19 cellular contexts compared by ENCODE assay signal in the genomic region with DNA sequence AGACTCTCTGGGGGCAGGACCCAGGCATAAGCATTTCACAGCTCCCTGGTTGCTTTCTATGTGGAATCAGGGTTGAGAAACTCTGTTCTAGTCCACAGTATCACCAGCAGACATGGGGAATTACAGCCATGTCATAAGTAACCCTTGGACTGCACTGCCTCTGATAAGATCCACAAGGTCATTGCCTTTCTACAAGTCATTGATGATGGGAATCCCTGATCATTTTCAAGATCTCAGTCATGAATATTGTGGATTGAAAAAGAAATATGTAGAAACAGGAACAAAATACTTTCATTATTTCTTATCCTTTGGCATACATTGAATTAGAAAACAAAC.
A peak's percentile ranks its signal among the peaks of the same experiment; 100 is the strongest.
DNase-seq lines count a peak whose midpoint lies in the region; ATAC-seq and TF ChIP-seq lines count a peak whose summit lies in the region.
"Had no signal": no experiment of that assay in that cellular context is flagged by ENCODE, and none has a peak within 500 bp of the region (broad histone marks: within the 10 kb centered on the region; RNA-seq: fewer than 3 reads in every experiment).

No MANE protein-coding gene starts in this region.

- no peak for TF ChIP-seq CTCF in MCF 10A (IDR thresholded peaks at IDR 0.05; ENCODE audit: unreplicated experiment)
- no peak for TF ChIP-seq CTCF in breast epithelium (IDR thresholded peaks at IDR 0.05)
- no peak for TF ChIP-seq CTCF in WERI-Rb-1 (IDR thresholded peaks at IDR 0.05; ENCODE audit: low read depth, low read length)
- TF ChIP-seq CTCF in Caco-2 (IDR thresholded peaks at IDR 0.05; ENCODE audit: insufficient read depth in 1 of 2, low read depth in 1 of 2, low read length in 1 of 2, severe bottlenecking in 1 of 2, unreplicated experiment in 1 of 2) = no peak

- POLR2A ChIA-PET in MCF 10A (lab: Yijun Ruan, JAX) = interaction anchor here (0.5 to 4.6 kb wide), 3 partner anchors 8 to 28 kb away, joined by 3 to 33 read pairs (median 10); no protein-coding TSS in a partner anchor
- POLR2A ChIA-PET in Caco-2 (lab: Charles Lee) = no interaction called here

- no peaks in the 10 kb centered on the region for H3K36me3 ChIP-seq in breast epithelium
- no peaks in the 10 kb centered on the region for H3K36me3 ChIP-seq in WERI-Rb-1
- H3K36me3 ChIP-seq in Caco-2 (ENCODE audit: control insufficient read depth, insufficient read depth, low read length) = no peaks in the 10 kb centered on the region
- H3K36me3 ChIP-seq: BE2C had no signal

- H3K4me1 ChIP-seq in breast epithelium (peaks cover 0 to 8% of the 10 kb centered on the region in 2 donors), Caco-2 (peaks cover 21% of the 10 kb centered on the region)

- intact Hi-C loops in MCF 10A (cut with micrococcal nuclease) (no loop called here), breast epithelium (cut with DNase I; ENCODE audit: low total_unique reads) (no loop called here), left colon (cut with DNase I, micrococcal nuclease) (no loop called here), Caco-2 (cut with micrococcal nuclease; ENCODE audit: unreplicated experiment) (loop anchor here (10.0 kb wide), 2 partner anchors 264 to 304 kb away; a partner anchor contains a TSS)
- intact Hi-C loops in dendritic cell treated with granulocyte-macrophage colony-stimulating factor and Interleukin-4, amounts not matched to agents 40 ng/mL and 50 ng/mL, for 4 days (cut with micrococcal nuclease) = no loop called here

- H3K4me3 Mint-ChIP-seq in MCF 10A (ENCODE audit: unreplicated experiment) (no peak overlapping the region), Caco-2 (ENCODE audit: unreplicated experiment) (no peak overlapping the region)
- H3K4me3 Mint-ChIP-seq in dendritic cell treated with granulocyte-macrophage colony-stimulating factor and Interleukin-4, amounts not matched to agents 40 ng/mL and 50 ng/mL, for 4 days = no peak overlapping the region
- H3K4me3 Mint-ChIP-seq: CD4-positive, alpha-beta memory T cell had no signal

- BruUV-seq in MCF 10A (replicated peaks; lab: Mats Ljungman, UMichigan) (no TSS peak), Caco-2 (replicated peaks; lab: Mats Ljungman, UMichigan) (no TSS peak)

- H3K4me1 Mint-ChIP-seq in MCF 10A (ENCODE audit: insufficient read depth, unreplicated experiment) (peaks cover 31% of the 10 kb centered on the region), Caco-2 (ENCODE audit: low read depth, unreplicated experiment) (peaks cover 25% of the 10 kb centered on the region)
- peaks cover 76% of the 10 kb centered on the region for H3K4me1 Mint-ChIP-seq in dendritic cell treated with granulocyte-macrophage colony-stimulating factor and Interleukin-4, amounts not matched to agents 40 ng/mL and 50 ng/mL, for 4 days (ENCODE audit: low read depth)

- H3K36me3 Mint-ChIP-seq in MCF 10A (ENCODE audit: insufficient read depth, unreplicated experiment) (peaks cover 10% of the 10 kb centered on the region), Caco-2 (ENCODE audit: insufficient read depth, unreplicated experiment) (peaks cover 17% of the 10 kb centered on the region)
- H3K36me3 Mint-ChIP-seq in dendritic cell treated with granulocyte-macrophage colony-stimulating factor and Interleukin-4, amounts not matched to agents 40 ng/mL and 50 ng/mL, for 4 days (ENCODE audit: low read depth) = peaks cover 11% of the 10 kb centered on the region
- H3K36me3 Mint-ChIP-seq: CD4-positive, alpha-beta memory T cell had no signal

- H3K27ac ChIP-seq in breast epithelium (no peak overlapping the region), WERI-Rb-1 (no peak overlapping the region)
- H3K27ac ChIP-seq: 22Rv1; BLaER1 treated with 17β-estradiol and CSF1 and Interleukin-3, amounts not matched to agents 10 nM and 100 nM; GM23248 had no signal

- H3K27me3 ChIP-seq in breast epithelium (no peaks in the 10 kb centered on the region), WERI-Rb-1 (ENCODE audit: insufficient read depth, low read depth, severe bottlenecking) (no peaks in the 10 kb centered on the region), Caco-2 (replicated peaks; ENCODE audit: control insufficient read depth, insufficient read depth, low read length) (no peaks in the 10 kb centered on the region)
- H3K27me3 ChIP-seq: BE2C; BLaER1 treated with 17β-estradiol and CSF1 and Interleukin-3, amounts not matched to agents 10 nM and 100 nM had no signal

- TF ChIP-seq POLR2A in breast epithelium (IDR thresholded peaks at IDR 0.05) = no peak

- H3K4me3 ChIP-seq in breast epithelium (no peak overlapping the region), WERI-Rb-1 (ENCODE audit: low read depth, low read length) (no peak overlapping the region), Caco-2 (ENCODE audit: low read depth, low read length) (no peak overlapping the region)
- H3K4me3 ChIP-seq: BLaER1 treated with 17β-estradiol and CSF1 and Interleukin-3, amounts not matched to agents 10 nM and 100 nM; GM23248 had no signal

- no peaks in the 10 kb centered on the region for H3K27me3 Mint-ChIP-seq in MCF 10A (ENCODE audit: insufficient read depth, unreplicated experiment)
- H3K27me3 Mint-ChIP-seq in dendritic cell treated with granulocyte-macrophage colony-stimulating factor and Interleukin-4, amounts not matched to agents 40 ng/mL and 50 ng/mL, for 4 days = peaks cover 5% of the 10 kb centered on the region
- no peaks in the 10 kb centered on the region for H3K27me3 Mint-ChIP-seq in Caco-2 (ENCODE audit: insufficient read depth, unreplicated experiment)

- CTCF ChIA-PET in MCF 10A (lab: Yijun Ruan, JAX) = interaction anchor here (0.9 kb wide), 1 partner anchor 301 kb away, joined by 3 read pairs; no protein-coding TSS in a partner anchor
- CTCF ChIA-PET in Caco-2 (lab: Charles Lee) = no interaction called here

- no peaks in the 10 kb centered on the region for H3K9me3 ChIP-seq in breast epithelium
- H3K9me3 ChIP-seq in WERI-Rb-1 (ENCODE audit: severe bottlenecking) = no peaks in the 10 kb centered on the region
- H3K9me3 ChIP-seq in Caco-2 = no peaks in the 10 kb centered on the region
- H3K9me3 ChIP-seq: BE2C had no signal

- peak; percentile 48 for ATAC-seq in left colon

- peak overlapping the region; percentile 79 for H3K27ac Mint-ChIP-seq in MCF 10A (ENCODE audit: low read depth, unreplicated experiment)
- peak overlapping the region; percentile 0 for H3K27ac Mint-ChIP-seq in dendritic cell treated with granulocyte-macrophage colony-stimulating factor and Interleukin-4, amounts not matched to agents 40 ng/mL and 50 ng/mL, for 4 days
- H3K27ac Mint-ChIP-seq in Caco-2 (ENCODE audit: unreplicated experiment) = no peak overlapping the region
- H3K27ac Mint-ChIP-seq: CD4-positive, alpha-beta memory T cell had no signal

- H3K9me3 Mint-ChIP-seq in MCF 10A (ENCODE audit: unreplicated experiment) (no peaks in the 10 kb centered on the region), Caco-2 (ENCODE audit: unreplicated experiment) (no peaks in the 10 kb centered on the region)
- no peaks in the 10 kb centered on the region for H3K9me3 Mint-ChIP-seq in dendritic cell treated with granulocyte-macrophage colony-stimulating factor and Interleukin-4, amounts not matched to agents 40 ng/mL and 50 ng/mL, for 4 days
- H3K9me3 Mint-ChIP-seq: CD4-positive, alpha-beta memory T cell had no signal

- DNase-seq in MCF 10A (ENCODE audit: unreplicated experiment) (no peak), breast epithelium (ENCODE audit: low spot score in 2 of 2) (no peak), left colon (no peak), WERI-Rb-1 (no peak), Caco-2 (no peak), T1000 (lab: John Stamatoyannopoulos, UW) (no peak)
- DNase-seq in stimulated activated CD4-positive, alpha-beta T cell treated with anti-CD3 and anti-CD28 coated beads, Interleukin-12 subunit alpha, Interleukin-12 subunit beta, amount 100 ng/mL, for 4 hours = no peak
- DNase-seq: AML-193; BE2C; CD4-positive, alpha-beta memory T cell; COR-L47; DMS153; DND-41; GM23248; H7; HCEC 1CT had no signal
